1 cellular context compared by ENCODE assay signal in the genomic region with DNA sequence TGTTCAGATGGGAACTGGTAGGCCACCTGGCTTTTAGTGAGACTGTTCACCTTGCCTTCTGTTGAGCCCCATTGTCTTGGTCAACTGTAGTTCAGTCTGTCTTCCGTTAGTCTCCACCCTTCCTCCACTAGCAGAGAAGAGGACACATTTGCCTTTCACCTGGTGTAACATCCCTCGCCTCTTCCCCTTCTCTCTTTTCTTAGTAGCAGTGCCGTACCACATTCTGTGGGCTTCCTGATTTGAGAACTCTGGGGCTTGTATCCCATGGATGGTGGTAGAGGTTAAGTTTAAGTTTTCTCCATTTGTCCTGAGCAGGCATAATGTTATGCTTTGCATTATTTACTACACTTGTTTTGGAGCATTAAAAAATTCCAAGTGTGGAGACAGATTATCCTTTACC.
TF ChIP-seq lines count a peak whose summit lies in the region.

No MANE protein-coding gene starts in this region.

TF ChIP-seq in WTC11, 78 proteins besides CTCF, POLR2A, EP300 and RAD21:
- TF ChIP-seq, protein P1, sequence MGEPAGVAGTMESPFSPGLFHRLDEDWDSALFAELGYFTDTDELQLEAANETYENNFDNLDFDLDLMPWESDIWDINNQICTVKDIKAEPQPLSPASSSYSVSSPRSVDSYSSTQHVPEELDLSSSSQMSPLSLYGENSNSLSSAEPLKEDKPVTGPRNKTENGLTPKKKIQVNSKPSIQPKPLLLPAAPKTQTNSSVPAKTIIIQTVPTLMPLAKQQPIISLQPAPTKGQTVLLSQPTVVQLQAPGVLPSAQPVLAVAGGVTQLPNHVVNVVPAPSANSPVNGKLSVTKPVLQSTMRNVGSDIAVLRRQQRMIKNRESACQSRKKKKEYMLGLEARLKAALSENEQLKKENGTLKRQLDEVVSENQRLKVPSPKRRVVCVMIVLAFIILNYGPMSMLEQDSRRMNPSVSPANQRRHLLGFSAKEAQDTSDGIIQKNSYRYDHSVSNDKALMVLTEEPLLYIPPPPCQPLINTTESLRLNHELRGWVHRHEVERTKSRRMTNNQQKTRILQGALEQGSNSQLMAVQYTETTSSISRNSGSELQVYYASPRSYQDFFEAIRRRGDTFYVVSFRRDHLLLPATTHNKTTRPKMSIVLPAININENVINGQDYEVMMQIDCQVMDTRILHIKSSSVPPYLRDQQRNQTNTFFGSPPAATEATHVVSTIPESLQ (CRISPR knock-in tag; IDR thresholded peaks at IDR 0.05) = no peak
- no peak for TF ChIP-seq GRHL2 (CRISPR knock-in tag; IDR thresholded peaks at IDR 0.05; ENCODE audit: insufficient replicate concordance, severe bottlenecking)
- TF ChIP-seq ELF4 (CRISPR knock-in tag; IDR thresholded peaks at IDR 0.05; ENCODE audit: low read depth) = no peak
- no peak for TF ChIP-seq ZNF263 (CRISPR knock-in tag; IDR thresholded peaks at IDR 0.05; ENCODE audit: low read depth)
- TF ChIP-seq JAZF1 (CRISPR knock-in tag; IDR thresholded peaks at IDR 0.05) = no peak
- TF ChIP-seq, protein P2, sequence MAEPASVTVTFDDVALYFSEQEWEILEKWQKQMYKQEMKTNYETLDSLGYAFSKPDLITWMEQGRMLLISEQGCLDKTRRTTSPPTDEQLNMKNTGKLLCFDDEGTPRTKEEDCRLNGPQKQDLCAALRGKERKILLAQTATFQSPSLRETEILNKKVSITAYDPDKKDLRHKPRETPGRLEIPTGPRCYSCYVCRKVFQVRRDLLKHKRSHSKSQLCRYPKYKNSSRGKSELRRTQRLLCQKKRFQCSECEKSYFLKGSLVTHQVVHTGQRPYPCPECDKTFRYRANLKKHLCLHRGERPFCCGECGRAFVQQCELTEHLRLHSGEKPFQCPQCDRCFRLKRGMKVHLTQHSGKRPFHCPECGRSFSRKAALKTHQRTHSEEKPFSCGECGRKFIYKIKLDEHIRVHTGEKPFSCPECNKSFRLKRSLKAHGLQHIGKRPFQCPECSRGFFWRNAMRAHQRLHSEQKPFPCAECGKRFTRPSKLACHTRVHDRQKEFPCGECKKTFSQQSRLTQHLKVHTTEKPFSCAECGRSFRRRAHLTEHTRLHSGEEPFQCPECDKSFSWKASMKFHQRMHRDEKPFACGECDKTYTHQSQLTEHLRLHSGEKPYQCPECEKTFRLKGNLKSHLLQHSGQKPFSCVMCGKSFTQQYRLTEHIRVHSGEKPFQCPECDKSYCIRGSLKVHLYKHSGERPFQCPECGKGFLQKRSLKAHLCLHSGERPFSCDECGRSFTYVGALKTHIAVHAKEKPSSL (CRISPR knock-in tag; conservative IDR thresholded peaks at IDR 0.05) = no peak
TF ChIP-seq in WTC11: peak in this region for 0.
